In genomic region chr3:12289562-12289961, GRCh38 we compare ENCODE assay signal across 12 cellular contexts. TPM values are rescaled to one million over a fixed set of nuclear protein-coding genes. Genes with fewer than 3 reads are reported as not detected.
A peak's percentile ranks its signal among the peaks of the same experiment; 100 is the strongest.
DNase-seq lines count a peak whose midpoint lies in the region; ATAC-seq, FAIRE-seq and TF ChIP-seq lines count a peak whose summit lies in the region.
"Had no signal": no experiment of that assay in that cellular context is flagged by ENCODE, and none has a peak within 500 bp of the region (broad histone marks: within the 10 kb centered on the region; RNA-seq: fewer than 3 reads in every experiment).

No MANE protein-coding gene starts in this region.

- H3K36me3 ChIP-seq in right atrium auricular region = no peaks in the 10 kb centered on the region
- H3K36me3 ChIP-seq: upper lobe of left lung had no signal

- intact Hi-C loops in left cardiac atrium (cut with DNase I) = loop anchor here in 1 of 2 donors (10.0 kb wide), 1 partner anchor 185 kb away; no protein-coding TSS in a partner anchor

- H3K4me1 ChIP-seq in right atrium auricular region = peaks cover 0 to 15% of the 10 kb centered on the region in 2 donors

- peak overlapping the region; percentile 91 to 96 for H3K4me3 ChIP-seq in right atrium auricular region

- peaks cover 4% of the 10 kb centered on the region for H3K4me1 Mint-ChIP-seq in neural crest cell

- H3K4me3 Mint-ChIP-seq in neural crest cell = peak overlapping the region; percentile 83

- no peaks in the 10 kb centered on the region for H3K27me3 ChIP-seq in right atrium auricular region

- peaks cover 74% of the 10 kb centered on the region for H3K27me3 Mint-ChIP-seq in neural crest cell (ENCODE audit: low read depth)

- DNase-seq in right atrium auricular region (ENCODE audit: low spot score) (no peak), left cardiac atrium (no peak), neural crest cell (ENCODE audit: low read depth, low spot score) (no peak), NCI-H69 (lab: John Stamatoyannopoulos, UW) (no peak)
- DNase-seq: DMS 273 treated with DMSO at 0.1 percent for 48 hours, SK-N-SH, upper lobe of left lung had no signal

- no peaks in the 10 kb centered on the region for H3K9me3 ChIP-seq in right atrium auricular region
- H3K9me3 ChIP-seq: SK-N-SH, upper lobe of left lung had no signal

- ATAC-seq in left cardiac atrium (no peak), HG02973 (IDR thresholded peaks at IDR 0.05; ENCODE audit: unreplicated experiment) (no peak), GM21390 (IDR thresholded peaks at IDR 0.05; ENCODE audit: unreplicated experiment) (no peak), HG03135 (IDR thresholded peaks at IDR 0.05; ENCODE audit: unreplicated experiment) (no peak)

- no peaks in the 10 kb centered on the region for H3K9me3 Mint-ChIP-seq in neural crest cell

- no peak overlapping the region for H3K27ac ChIP-seq in right atrium auricular region
- H3K27ac ChIP-seq: KMS-11 had no signal

- H3K27ac Mint-ChIP-seq in neural crest cell (ENCODE audit: unreplicated experiment) = no peak overlapping the region

- no peak for TF ChIP-seq CTCF in right atrium auricular region (IDR thresholded peaks at IDR 0.05)
- TF ChIP-seq CTCF in neural crest cell (conservative IDR thresholded peaks at IDR 0.05) = no peak

- H3K36me3 Mint-ChIP-seq in neural crest cell (ENCODE audit: low read depth) = no peaks in the 10 kb centered on the region

- peak; percentile 29 for FAIRE-seq in endometrium (lab: Jason Lieb, UNC)

RNA-seq across cellular contexts. Expression of gene PPARG, which starts 0.7 kb away (rescaled TPM):
- total RNA-seq in right atrium auricular region = 10 to 100 TPM; 12.3 to 17.9 TPM
- total RNA-seq in left cardiac atrium = 10 to 100 TPM; 40.1 to 57.2 TPM
- total RNA-seq in neural crest cell = not detected in 2 replicates

Comparison
In these comparisons a context has a peak if more than half of its experiments do, and no peak if none do; other contexts are left out.
1. RNA of gene PPARG, which starts 0.7 kb away (total RNA-seq): 40.1 to 57.2 TPM in left cardiac atrium and 12.3 to 17.9 TPM in right atrium auricular region; not detected in neural crest cell; every median in the first group is over 10 times any median in the second.